ENCODE assay signal across 12 cellular contexts in genomic region chr7:30598121-30598876, GRCh38. TPM values are rescaled to one million over a fixed set of nuclear protein-coding genes. Genes with fewer than 3 reads are reported as not detected.
DNase-seq lines count a peak whose midpoint lies in the region; ATAC-seq and TF ChIP-seq lines count a peak whose summit lies in the region.
"Had no signal": no experiment of that assay in that cellular context is flagged by ENCODE, and none has a peak within 500 bp of the region (broad histone marks: within the 10 kb centered on the region; RNA-seq: fewer than 3 reads in every experiment).

No MANE protein-coding gene starts in this region.

- POLR2A ChIA-PET in AG04450 (lab: Yijun Ruan, JAX) = no interaction called here

- CTCF ChIA-PET in AG04450 (lab: Charles Lee) = no interaction called here

- H3K27me3 ChIP-seq in AG04450 (ENCODE audit: control insufficient read depth, insufficient read depth, low read length) = no peaks in the 10 kb centered on the region
- H3K27me3 ChIP-seq in thyroid gland = no peaks in the 10 kb centered on the region

- peak overlapping the region; percentile 39 for H3K4me3 ChIP-seq in AG04450 (ENCODE audit: low read depth, low read length)
- H3K4me3 ChIP-seq in thyroid gland (replicated peaks in 1 of 3) = no peak overlapping the region
- H3K4me3 ChIP-seq: skin epidermis had no signal

- H3K4me1 ChIP-seq in thyroid gland = peaks cover 9 to 15% of the 10 kb centered on the region in 2 donors

- DNase-seq in AG04450 (ENCODE audit: low read depth, low spot score) = no peak
- peak; percentile 35 for DNase-seq in GM03348 (ENCODE audit: low spot score)
- peak; percentile 20 for DNase-seq in fibroblast of peridontal ligament (ENCODE audit: extremely low read depth)
- DNase-seq in CD1c-positive myeloid dendritic cell (ENCODE audit: extremely low spot score) = no peak
- DNase-seq in glomerular visceral epithelial cell (ENCODE audit: extremely low spot score) = no peak
- DNase-seq in thyroid gland = no peak
- no peak for DNase-seq in Right ventricle myocardium superior
- DNase-seq: aorta; naive thymus-derived CD8-positive, alpha-beta T cell; NCI-H526 had no signal

- H3K36me3 Mint-ChIP-seq in activated T-helper 17 cell treated with anti-CD3 and anti-CD28 coated beads, Interleukin-2, amount 50 U/mL, for 72 hours (ENCODE audit: low read depth) = peaks cover 91% of the 10 kb centered on the region

- H3K27ac Mint-ChIP-seq in activated T-helper 17 cell treated with anti-CD3 and anti-CD28 coated beads, Interleukin-2, amount 50 U/mL, for 72 hours = peak overlapping the region; percentile 39

- intact Hi-C loops in thyroid gland (cut with DNase I) (no loop called here), Right ventricle myocardium superior (cut with DNase I) (no loop called here)

- H3K4me1 Mint-ChIP-seq in activated T-helper 17 cell treated with anti-CD3 and anti-CD28 coated beads, Interleukin-2, amount 50 U/mL, for 72 hours = peaks cover 4% of the 10 kb centered on the region

- H3K9me3 Mint-ChIP-seq in activated T-helper 17 cell treated with anti-CD3 and anti-CD28 coated beads, Interleukin-2, amount 50 U/mL, for 72 hours = no peaks in the 10 kb centered on the region
- H3K9me3 Mint-ChIP-seq: naive thymus-derived CD8-positive, alpha-beta T cell had no signal

- H3K27me3 Mint-ChIP-seq in activated T-helper 17 cell treated with anti-CD3 and anti-CD28 coated beads, Interleukin-2, amount 50 U/mL, for 72 hours = no peaks in the 10 kb centered on the region
- H3K27me3 Mint-ChIP-seq: naive thymus-derived CD8-positive, alpha-beta T cell had no signal

- peak overlapping the region; percentile 14 for H3K4me3 Mint-ChIP-seq in activated T-helper 17 cell treated with anti-CD3 and anti-CD28 coated beads, Interleukin-2, amount 50 U/mL, for 72 hours

- 92 to 95% methylated on average over 13 of the region's 13 CpGs for WGBS in thyroid gland, 2 donors

- H3K27ac ChIP-seq in AG04450 (ENCODE audit: low read depth, low read length) (no peak overlapping the region), thyroid gland (no peak overlapping the region)
- H3K27ac ChIP-seq: skin epidermis had no signal

- no peak for ATAC-seq in activated T-helper 17 cell treated with anti-CD3 and anti-CD28 coated beads, Interleukin-2, amount 50 U/mL, for 72 hours (replicated peaks)
- ATAC-seq in Right ventricle myocardium superior (ENCODE audit: poor library complexity) = no peak
- ATAC-seq: naive thymus-derived CD8-positive, alpha-beta T cell had no signal

- TF ChIP-seq CTCF in AG04450 (IDR thresholded peaks at IDR 0.05; ENCODE audit: low read depth, low read length) (no peak), thyroid gland (IDR thresholded peaks at IDR 0.05) (no peak)

- H3K36me3 ChIP-seq in thyroid gland = peaks cover 26 to 30% of the 10 kb centered on the region in 2 donors

- TF ChIP-seq POLR2A in thyroid gland (IDR thresholded peaks at IDR 0.05) = no peak

- H3K9me3 ChIP-seq in AG04450 (ENCODE audit: control insufficient read depth, insufficient read depth, low read length) = peaks cover 4% of the 10 kb centered on the region; the same call in 1 of the 2 replicates
- no peaks in the 10 kb centered on the region for H3K9me3 ChIP-seq in thyroid gland

RNA-seq across cellular contexts. Expression of gene GARS1, which starts 3.6 kb away (rescaled TPM):
- polyA plus RNA-seq in AG04450 (2011; rRNA removed) = 749 and 829 TPM in 2 replicates
- polyA minus RNA-seq in AG04450 (2011; rRNA and poly(A)+ RNA removed) = 802 and 930 TPM in 2 replicates
- total RNA-seq in activated T-helper 17 cell treated with anti-CD3 and anti-CD28 coated beads, Interleukin-2, amount 50 U/mL, for 72 hours = 100 to 1,000 TPM; 152 to 222 TPM
- total RNA-seq in thyroid gland = 10 to 100 TPM; 59.7 to 79.2 (median 72.9) TPM
- 32.2 TPM for total RNA-seq in Right ventricle myocardium superior

Comparison
In these comparisons a context has a peak if more than half of its experiments do, and no peak if none do; other contexts are left out.
1. DNase-seq: peak in GM03348 (single experiment) and fibroblast of peridontal ligament (single experiment); none in AG04450 (single experiment), CD1c-positive myeloid dendritic cell (single experiment), glomerular visceral epithelial cell (single experiment), thyroid gland (0 of 2) and Right ventricle myocardium superior (single experiment).